Comparison of ENCODE assay signal across 8 cellular contexts in genomic region chr7:127107601-127108007, GRCh38.
DNase-seq lines count a peak whose midpoint lies in the region; ATAC-seq and TF ChIP-seq lines count a peak whose summit lies in the region.

No MANE protein-coding gene starts in this region.

- no peaks in the 10 kb centered on the region for H3K9me3 ChIP-seq in OCI-LY7 (ENCODE audit: low read length)
- no peaks in the 10 kb centered on the region for H3K9me3 ChIP-seq in liver (ENCODE audit: control insufficient read depth in 4 of 4, low read length in 3 of 4)

- no peak overlapping the region for H3K9ac ChIP-seq in liver (ENCODE audit: low read depth in 1 of 2, low read length in 2 of 2)

- H4K20me1 ChIP-seq in OCI-LY7 (ENCODE audit: insufficient read depth, low read length): no peaks in the 10 kb centered on the region

- no peaks in the 10 kb centered on the region for H3K36me3 Mint-ChIP-seq in MCF 10A (ENCODE audit: insufficient read depth, unreplicated experiment)

- BruUV-seq in OCI-LY7 (replicated peaks; lab: Mats Ljungman, UMichigan) (no TSS peak), MCF 10A (replicated peaks; lab: Mats Ljungman, UMichigan) (no TSS peak)

- no peak overlapping the region for H2AFZ ChIP-seq in OCI-LY7 (ENCODE audit: low read length)

- H3K4me3 ChIP-seq in OCI-LY7 (ENCODE audit: low read depth, low read length, poor library complexity, severe bottlenecking) (no peak overlapping the region), liver (ENCODE audit: low read depth in 1 of 3, low read length in 3 of 3) (no peak overlapping the region)

- TF ChIP-seq RAD21 in liver (IDR thresholded peaks at IDR 0.05): peak; percentile 57 to 61

- no peaks in the 10 kb centered on the region for H3K9me2 ChIP-seq in OCI-LY7 (ENCODE audit: insufficient read depth, low read length)

- H3K27ac ChIP-seq in OCI-LY7 (ENCODE audit: low read depth, low read length, poor library complexity, severe bottlenecking) (no peak overlapping the region), liver (ENCODE audit: low read depth in 1 of 2, low read length in 2 of 2) (no peak overlapping the region)

- H3K36me3 ChIP-seq in OCI-LY7 (ENCODE audit: insufficient read depth, low read length) (no peaks in the 10 kb centered on the region), liver (ENCODE audit: control insufficient read depth in 4 of 4, insufficient read depth in 3 of 4, low read depth in 1 of 4, low read length in 3 of 4) (no peaks in the 10 kb centered on the region)

- H3K27me3 ChIP-seq in liver (ENCODE audit: control insufficient read depth in 4 of 4, insufficient read depth in 4 of 4, low read length in 3 of 4): no peaks in the 10 kb centered on the region

- H3K27ac Mint-ChIP-seq in MCF 10A (ENCODE audit: low read depth, unreplicated experiment): no peak overlapping the region

- no peaks in the 10 kb centered on the region for H3K4me1 Mint-ChIP-seq in MCF 10A (ENCODE audit: insufficient read depth, unreplicated experiment)

- ATAC-seq in GM19328 (IDR thresholded peaks at IDR 0.05; ENCODE audit: unreplicated experiment) (peak; percentile 92), HG03108 (IDR thresholded peaks at IDR 0.05; ENCODE audit: unreplicated experiment) (peak; percentile 74)

- H3K4me3 Mint-ChIP-seq in MCF 10A (ENCODE audit: unreplicated experiment): no peak overlapping the region

- 21% methylated on average over 5 of the region's 5 CpGs for WGBS in liver

- intact Hi-C loops in OCI-LY7 (cut with micrococcal nuclease; ENCODE audit: unreplicated experiment): no loop called here
- intact Hi-C loops in MCF 10A (cut with micrococcal nuclease): loop anchor here (1.0 kb wide), 2 partner anchors 147 to 407 kb away; no protein-coding TSS in a partner anchor

- DNase-seq in DMS53 treated with DMSO at 0.1 percent for 48 hours (lab: John Stamatoyannopoulos, UW; ENCODE audit: unreplicated experiment) (peak; percentile 73), OCI-LY7 (ENCODE audit: low spot score) (peak; percentile 58), MCF 10A (ENCODE audit: unreplicated experiment) (peak; percentile 81), occipital lobe (lab: John Stamatoyannopoulos, UW) (no peak), NCI-H748 treated with DMSO at 0.1 percent for 48 hours (lab: John Stamatoyannopoulos, UW) (no peak)

- H3K4me2 ChIP-seq in OCI-LY7 (ENCODE audit: low read length): no peak overlapping the region

- H3K9me3 Mint-ChIP-seq in MCF 10A (ENCODE audit: unreplicated experiment): peaks cover 21% of the 10 kb centered on the region

- H3K27me3 Mint-ChIP-seq in MCF 10A (ENCODE audit: insufficient read depth, unreplicated experiment): no peaks in the 10 kb centered on the region

- no peaks in the 10 kb centered on the region for H3K79me2 ChIP-seq in OCI-LY7 (ENCODE audit: insufficient read depth, low read depth, low read length)

- CTCF ChIA-PET in OCI-LY7 (lab: Charles Lee; ENCODE audit: unreplicated experiment): no interaction called here
- CTCF ChIA-PET in MCF 10A (lab: Yijun Ruan, JAX): interaction anchor here (0.6 to 1.1 kb wide), 3 partner anchors 9 to 183 kb away, joined by 3 read pairs; no protein-coding TSS in a partner anchor

- H3K4me1 ChIP-seq in OCI-LY7 (ENCODE audit: insufficient read depth, low read length, poor library complexity, severe bottlenecking) (no peaks in the 10 kb centered on the region), liver (ENCODE audit: control insufficient read depth in 4 of 4, insufficient read depth in 4 of 4, low read length in 3 of 4) (no peaks in the 10 kb centered on the region)

- POLR2A ChIA-PET in OCI-LY7 (lab: Charles Lee): no interaction called here
- POLR2A ChIA-PET in MCF 10A (lab: Yijun Ruan, JAX): interaction anchor here (0.5 kb wide), 1 partner anchor 41 kb away, joined by 3 read pairs; no protein-coding TSS in a partner anchor

- TF ChIP-seq CTCF in OCI-LY7 (conservative IDR thresholded peaks at IDR 0.05; ENCODE audit: low read length) (peak; percentile 79), MCF 10A (IDR thresholded peaks at IDR 0.05; ENCODE audit: unreplicated experiment) (peak; percentile 67), liver (IDR thresholded peaks at IDR 0.05; ENCODE audit: low read depth, low read length, missing input control) (peak; percentile 49)

TF ChIP-seq in liver, 16 proteins besides CTCF, POLR2A, EP300 and RAD21:
- TF ChIP-seq REST (IDR thresholded peaks at IDR 0.05) (peak; percentile 100), FOXA2 (IDR thresholded peaks at IDR 0.05) (no peak)

Comparison
In these comparisons a context has a peak if more than half of its experiments do, and no peak if none do; other contexts are left out.
1. DNase-seq: peak in DMS53 treated with DMSO at 0.1 percent for 48 hours (single experiment), OCI-LY7 (single experiment) and MCF 10A (single experiment); none in occipital lobe (single experiment) and NCI-H748 treated with DMSO at 0.1 percent for 48 hours (single experiment).
2. Peak in every context shown above with its lines, with median percentiles within 50 percentile points of each other: CTCF ChIP-seq.